In the genomic region with DNA sequence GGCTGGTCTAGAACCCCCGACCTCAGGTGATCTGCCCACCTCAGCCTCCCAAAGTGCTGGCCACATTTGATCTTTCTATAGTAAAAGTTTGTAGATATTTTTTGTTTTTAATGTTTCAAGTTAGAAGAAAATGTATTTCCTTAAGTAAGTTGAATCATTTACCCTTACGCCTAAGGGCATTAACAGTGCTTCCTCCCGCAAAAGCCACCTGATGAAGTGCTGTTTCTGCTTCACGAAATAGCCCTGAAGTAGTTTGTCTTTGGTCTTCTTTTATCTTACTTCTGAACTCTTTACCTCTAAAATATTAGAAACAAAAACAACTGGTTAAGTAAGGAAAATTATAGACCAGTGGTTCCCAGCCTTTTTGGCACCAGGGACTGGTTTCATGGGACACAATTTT, we compare ENCODE assay signal across 24 cellular contexts.
"Had no signal": no experiment of that assay in that cellular context is flagged by ENCODE, and none has a peak within 500 bp of the region (broad histone marks: within the 10 kb centered on the region; RNA-seq: fewer than 3 reads in every experiment).

No MANE protein-coding gene starts in this region.

- H3K36me3 ChIP-seq: gastroesophageal sphincter, heart left ventricle, left lung, pancreas, right lobe of liver, thoracic aorta, tibial nerve, vagina had no signal

- H3K4me3 Mint-ChIP-seq: naive thymus-derived CD8-positive, alpha-beta T cell; stimulated activated naive B cell treated with anti-CD40 and anti-IgM and Interleukin-4, amounts not matched to agents 10 μg/mL and 1 μg/mL and 100 μg/mL, for 72 hours; stimulated activated naive CD8-positive, alpha-beta T cell treated with anti-CD3 and anti-CD28 coated beads, Interleukin-15, Interleukin-2, amounts not matched to agents 100 ng/mL and 50 ng/mL, for 24 hours had no signal

- H3K9me3 ChIP-seq: left lung, pancreas, right lobe of liver, thoracic aorta, vagina had no signal

- H3K27me3 Mint-ChIP-seq: stimulated activated naive B cell treated with anti-CD40 and anti-IgM and Interleukin-4, amounts not matched to agents 10 μg/mL and 1 μg/mL and 100 μg/mL, for 72 hours had no signal

- H2AFZ ChIP-seq: hepatocyte had no signal

- ATAC-seq: esophagus mucosa; gastroesophageal sphincter; heart left ventricle; left cardiac atrium; left lung; naive thymus-derived CD8-positive, alpha-beta T cell; pancreas; right lobe of liver; stimulated activated naive B cell treated with anti-CD40 and anti-IgM and Interleukin-4, amounts not matched to agents 10 μg/mL and 1 μg/mL and 100 μg/mL, for 72 hours had no signal

- H3K4me3 ChIP-seq: dorsolateral prefrontal cortex, gastroesophageal sphincter, heart left ventricle, hepatocyte, left lung, pancreas, right lobe of liver, thoracic aorta, tibial nerve, vagina had no signal

- H3K27ac ChIP-seq: dorsolateral prefrontal cortex, epithelial cell of prostate, gastroesophageal sphincter, heart left ventricle, hepatocyte, left lung, pancreas, right lobe of liver, thoracic aorta, tibial nerve, vagina had no signal

- FAIRE-seq: pancreas, small intestine had no signal

- DNase-seq: dorsolateral prefrontal cortex; effector CD4-positive, alpha-beta T cell; foreskin fibroblast; heart left ventricle; left cardiac atrium; left lung; mesenchymal stem cell; midbrain; naive thymus-derived CD8-positive, alpha-beta T cell; occipital lobe; pancreas; right lobe of liver; small intestine; stimulated activated CD4-positive, alpha-beta T cell treated with anti-CD3 and anti-CD28 coated beads, Interleukin-15, amount 100 ng/mL, for 24 hours; stimulated activated CD4-positive, alpha-beta T cell treated with anti-CD3 and anti-CD28 coated beads, Interleukin-2, amount 100 ng/mL, for 48 hours; stimulated activated naive B cell treated with anti-CD40 and anti-IgM and Interleukin-4, amounts not matched to agents 10 μg/mL and 1 μg/mL and 100 μg/mL, for 72 hours had no signal

- H3K27ac Mint-ChIP-seq: naive thymus-derived CD8-positive, alpha-beta T cell; stimulated activated naive B cell treated with anti-CD40 and anti-IgM and Interleukin-4, amounts not matched to agents 10 μg/mL and 1 μg/mL and 100 μg/mL, for 72 hours; stimulated activated naive CD8-positive, alpha-beta T cell treated with anti-CD3 and anti-CD28 coated beads, Interleukin-15, Interleukin-2, amounts not matched to agents 100 ng/mL and 50 ng/mL, for 24 hours had no signal

- H3K27me3 ChIP-seq: gastroesophageal sphincter, heart left ventricle, hepatocyte, left lung, pancreas, right lobe of liver, tibial nerve, vagina had no signal

- H3K4me2 ChIP-seq: hepatocyte had no signal

- H3K4me1 ChIP-seq: left lung, pancreas, right lobe of liver, tibial nerve had no signal
